ENCODE assay signal across 14 cellular contexts in genomic region chr20:37413354-37413753, GRCh38.
"Had no signal": no experiment of that assay in that cellular context is flagged by ENCODE, and none has a peak within 500 bp of the region (broad histone marks: within the 10 kb centered on the region; RNA-seq: fewer than 3 reads in every experiment).

No MANE protein-coding gene starts in this region.

- DNase-seq: activated CD4-positive, alpha-beta T cell treated with anti-CD3 and anti-CD28 coated beads, Interleukin-2, amount 50 U/mL, for 48 hours; activated gamma-delta T cell; effector CD8-positive, alpha-beta T cell; foreskin fibroblast; ovary; psoas muscle; stomach; trophoblast cell; WERI-Rb-1 had no signal

- H3K36me3 ChIP-seq: left lung, ovary, stomach, WERI-Rb-1 had no signal

- H3K9me3 Mint-ChIP-seq: activated naive CD4-positive, alpha-beta T cell treated with anti-CD3 and anti-CD28 coated beads, Interleukin-2, amount 50 U/mL, for 24 hours had no signal

- H3K27ac Mint-ChIP-seq: activated naive CD4-positive, alpha-beta T cell treated with anti-CD3 and anti-CD28 coated beads, Interleukin-2, amount 50 U/mL, for 24 hours had no signal

- H3K4me3 Mint-ChIP-seq: activated naive CD4-positive, alpha-beta T cell treated with anti-CD3 and anti-CD28 coated beads, Interleukin-2, amount 50 U/mL, for 24 hours had no signal

- H3K9me3 ChIP-seq: left lung, ovary, psoas muscle, stomach had no signal

- H3K27me3 ChIP-seq: ovary had no signal

- H3K4me3 ChIP-seq: left lung, ovary, psoas muscle, skin epidermis had no signal

- H3K27ac ChIP-seq: epithelial cell of prostate, left lung, ovary, psoas muscle, skin epidermis, stomach, WERI-Rb-1 had no signal

- H3K36me3 Mint-ChIP-seq: activated naive CD4-positive, alpha-beta T cell treated with anti-CD3 and anti-CD28 coated beads, Interleukin-2, amount 50 U/mL, for 24 hours had no signal

- H3K4me1 Mint-ChIP-seq: activated naive CD4-positive, alpha-beta T cell treated with anti-CD3 and anti-CD28 coated beads, Interleukin-2, amount 50 U/mL, for 24 hours had no signal

- H3K4me1 ChIP-seq: psoas muscle had no signal

- ATAC-seq: right cardiac atrium had no signal
